8 cellular contexts compared by ENCODE assay signal in the genomic region with DNA sequence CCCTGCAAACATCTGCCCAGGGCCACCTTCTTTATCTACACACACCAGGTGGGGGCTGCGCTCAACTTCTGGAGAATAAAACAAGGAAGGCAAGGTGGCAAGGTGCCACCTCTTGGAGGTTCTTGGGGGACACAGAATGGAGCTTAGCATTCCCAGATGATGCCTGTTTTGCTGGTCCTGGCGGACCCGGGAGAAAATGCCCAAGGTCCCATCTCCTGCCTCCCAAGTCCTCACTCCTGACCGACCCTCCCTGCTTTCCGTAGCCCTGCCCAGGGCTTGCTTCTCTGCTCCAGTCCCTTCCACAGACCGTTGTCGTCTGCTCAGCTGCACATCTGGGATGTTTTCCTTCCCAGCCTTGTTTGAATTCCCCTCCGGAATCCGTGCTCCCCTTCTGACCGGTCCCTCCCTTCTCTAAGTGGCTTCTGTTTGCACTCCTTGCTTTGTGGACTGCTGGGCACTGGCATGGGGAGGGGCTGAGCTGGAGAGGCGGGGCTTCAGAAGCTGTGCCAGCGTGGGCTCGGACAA. TPM values are rescaled to one million over a fixed set of nuclear protein-coding genes. Genes with fewer than 3 reads are reported as not detected.
DNase-seq lines count a peak whose midpoint lies in the region; ATAC-seq and TF ChIP-seq lines count a peak whose summit lies in the region.

No MANE protein-coding gene starts in this region.

- H3K27me3 Mint-ChIP-seq in naive thymus-derived CD8-positive, alpha-beta T cell: no peaks in the 10 kb centered on the region

- no peaks in the 10 kb centered on the region for H3K27me3 ChIP-seq in dorsolateral prefrontal cortex

- DNase-seq in NCI-H345 (lab: John Stamatoyannopoulos, UW): peak; percentile 35
- no peak for DNase-seq in dorsolateral prefrontal cortex
- no peak for DNase-seq in naive thymus-derived CD8-positive, alpha-beta T cell
- DNase-seq in head of caudate nucleus: no peak
- DNase-seq in stimulated activated CD4-positive, alpha-beta T cell treated with anti-CD3 and anti-CD28 coated beads, Interleukin-2, amount 100 ng/mL, for 24 hours: no peak
- no peak for DNase-seq in activated effector memory CD4-positive, alpha-beta T cell treated with anti-CD3 and anti-CD28 coated beads, Interleukin-2, amount 50 U/mL, for 16 hours

- H3K36me3 Mint-ChIP-seq in naive thymus-derived CD8-positive, alpha-beta T cell: peaks cover 0 to 15% (median 0%) of the 10 kb centered on the region in 3 donors

- no peaks in the 10 kb centered on the region for H3K9me3 Mint-ChIP-seq in naive thymus-derived CD8-positive, alpha-beta T cell

- TF ChIP-seq CTCF in C4-2B (conservative IDR thresholded peaks at IDR 0.05) (no peak), dorsolateral prefrontal cortex (IDR thresholded peaks at IDR 0.05 in 54 of 56, conservative IDR thresholded peaks at IDR 0.05 in 2 of 56; ENCODE audit: low read depth in 1 of 56, partially characterized antibody in 56 of 56) (no peak)

- no peak for ATAC-seq in naive thymus-derived CD8-positive, alpha-beta T cell
- no peak for ATAC-seq in GM18511 (IDR thresholded peaks at IDR 0.05; ENCODE audit: unreplicated experiment)

- H3K27ac ChIP-seq in C4-2B: peak overlapping the region; percentile 7; the same call in 1 of the 2 replicates
- H3K27ac ChIP-seq in dorsolateral prefrontal cortex: peak overlapping the region in 4 of 59 donors; percentile 1 to 68 (median 37)

- peak overlapping the region; percentile 3 to 71 (median 53) for H3K4me3 ChIP-seq in dorsolateral prefrontal cortex

- H3K4me1 Mint-ChIP-seq in naive thymus-derived CD8-positive, alpha-beta T cell: peaks cover 38 to 71% (median 57%) of the 10 kb centered on the region in 4 donors

- H3K4me3 Mint-ChIP-seq in naive thymus-derived CD8-positive, alpha-beta T cell: peak overlapping the region; percentile 82 to 92 (median 88)

- POLR2A ChIA-PET in naive thymus-derived CD8-positive, alpha-beta T cell (lab: Charles Lee): interaction anchor here (0.8 to 5.3 kb wide), 4 partner anchors 12 to 60 kb away, joined by 3 to 35 read pairs (median 3); a partner anchor contains a TSS

- H3K27ac Mint-ChIP-seq in naive thymus-derived CD8-positive, alpha-beta T cell: peak overlapping the region in 9 of 10 donors; percentile 19 to 90 (median 82)

- intact Hi-C loops in dorsolateral prefrontal cortex (cut with DNase I) (loop anchor here (5.0 kb wide), 2 partner anchors 47 to 78 kb away; a partner anchor contains a TSS), head of caudate nucleus (cut with DNase I) (loop anchor here (5.0 kb wide), 1 partner anchor 47 kb away; no protein-coding TSS in a partner anchor)

RNA-seq across cellular contexts. Expression of a gene that starts 13.1 kb away (rescaled TPM):
- total RNA-seq in dorsolateral prefrontal cortex: 10 to 100 TPM in 1 of 120 experiments, 1 to 10 TPM in 119; 1.3 to 10.9 (median 3.8) TPM
- 10 to 100 TPM; 44.3 to 46.2 TPM for total RNA-seq in naive thymus-derived CD8-positive, alpha-beta T cell
- 1 to 10 TPM in 2 of 3 donors, under 1 TPM in 1; 0.98 to 4.9 (median 2.4) TPM for polyA plus RNA-seq in naive thymus-derived CD8-positive, alpha-beta T cell

RNA-seq across cellular contexts. Expression of a gene that starts 54.2 kb away (rescaled TPM):
- 10 to 100 TPM in 82 of 120 experiments, 1 to 10 TPM in 38; 6.4 to 17.0 (median 10.8) TPM for total RNA-seq in dorsolateral prefrontal cortex
- total RNA-seq in naive thymus-derived CD8-positive, alpha-beta T cell: 10 to 100 TPM; 16.3 to 16.5 TPM
- 10 to 100 TPM; 11.8 to 20.9 (median 13.2) TPM for polyA plus RNA-seq in naive thymus-derived CD8-positive, alpha-beta T cell
